14 cellular contexts compared by ENCODE assay signal in the genomic region with DNA sequence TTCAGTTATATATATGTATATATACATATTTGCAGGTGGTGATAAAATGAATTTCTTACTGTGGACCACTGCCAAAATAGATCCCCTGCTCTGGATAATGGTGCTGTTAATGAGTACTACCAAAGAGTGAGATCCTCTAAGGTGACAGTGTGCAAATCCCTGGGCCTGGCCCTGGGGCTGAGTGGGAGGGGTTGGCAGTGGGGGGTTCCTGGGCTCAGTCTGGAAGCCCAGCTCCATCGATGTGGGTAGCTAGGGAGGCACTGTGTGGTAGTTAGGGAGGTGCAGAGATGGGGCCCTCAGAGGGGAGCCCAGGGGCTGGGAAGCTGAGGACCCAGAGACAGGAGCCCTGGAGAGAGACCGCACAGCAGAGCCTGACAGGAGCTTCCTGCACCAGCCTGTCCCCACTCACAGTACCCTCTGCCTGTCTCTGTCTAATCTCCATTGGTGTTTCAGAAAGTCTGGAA. TPM values are rescaled to one million over a fixed set of nuclear protein-coding genes. Genes with fewer than 3 reads are reported as not detected.
DNase-seq lines count a peak whose midpoint lies in the region; ATAC-seq and TF ChIP-seq lines count a peak whose summit lies in the region.
"Had no signal": no experiment of that assay in that cellular context is flagged by ENCODE, and none has a peak within 500 bp of the region (broad histone marks: within the 10 kb centered on the region; RNA-seq: fewer than 3 reads in every experiment).

No MANE protein-coding gene starts in this region.

- DNase-seq in NCI-H1417 (lab: John Stamatoyannopoulos, UW): peak in 2 of 3 experiments; percentile 83 to 94
- DNase-seq in NCI-H1417 treated with DMSO at 0.1 percent for 48 hours (lab: John Stamatoyannopoulos, UW): no peak
- no peak for DNase-seq in HCT116 (ENCODE audit: low read depth, low spot score)
- peak in 1 of 2 donors; percentile 17 for DNase-seq in foreskin keratinocyte
- DNase-seq in omental fat pad (ENCODE audit: low spot score): no peak
- no peak for DNase-seq in tibial nerve (ENCODE audit: low spot score in 2 of 2)
- no peak for DNase-seq in activated CD8-positive, alpha-beta T cell treated with anti-CD3 and anti-CD28 coated beads, Interleukin-2, amount 10 ng/mL, durations not matched to agents 7 days and 5 days
- DNase-seq: activated CD4-positive, CD25-positive, alpha-beta regulatory T cell had no signal

- ATAC-seq in HCT116 (peak; percentile 51), foreskin keratinocyte (peak; percentile 20), omental fat pad (ENCODE audit: low FRiP score) (peak; percentile 63), HG02678 (IDR thresholded peaks at IDR 0.05; ENCODE audit: unreplicated experiment) (no peak)
- no peak for ATAC-seq in activated CD8-positive, alpha-beta T cell treated with anti-CD3 and anti-CD28 coated beads, Interleukin-2, amount 10 ng/mL, durations not matched to agents 7 days and 5 days

- peak overlapping the region; percentile 8; the same call in 1 of the 2 replicates for H3K9ac ChIP-seq in HCT116 (ENCODE audit: low read length)

- intact Hi-C loops in HCT116 (cut with micrococcal nuclease): no loop called here

- H3K4me1 ChIP-seq in HCT116 (ENCODE audit: control insufficient read depth in 1 of 2, insufficient read depth in 2 of 2, low read length in 2 of 2) (peaks cover 46 to 51% of the 10 kb centered on the region in 2 experiments), foreskin keratinocyte (no peaks in the 10 kb centered on the region), tibial nerve (no peaks in the 10 kb centered on the region)

- no peaks in the 10 kb centered on the region for H3K36me3 Mint-ChIP-seq in activated CD8-positive, alpha-beta T cell treated with anti-CD3 and anti-CD28 coated beads, Interleukin-2, amount 10 ng/mL, durations not matched to agents 7 days and 5 days (ENCODE audit: low read depth)

- no peak for TF ChIP-seq CTCF in HCT116 (IDR thresholded peaks at IDR 0.05 in 2 of 3, conservative IDR thresholded peaks at IDR 0.05 in 1 of 3; ENCODE audit: borderline replicate concordance in 1 of 3, insufficient read depth in 1 of 3, low read depth in 2 of 3, low read length in 2 of 3)
- TF ChIP-seq CTCF in foreskin keratinocyte (conservative IDR thresholded peaks at IDR 0.05): no peak
- TF ChIP-seq CTCF in omental fat pad (IDR thresholded peaks at IDR 0.05): no peak
- TF ChIP-seq CTCF in tibial nerve (IDR thresholded peaks at IDR 0.05): no peak

- TF ChIP-seq RAD21 in HCT116 (IDR thresholded peaks at IDR 0.05; ENCODE audit: low read depth): no peak

- no peak overlapping the region for H2AFZ ChIP-seq in HCT116 (ENCODE audit: low read depth, low read length, poor library complexity, severe bottlenecking)

- TF ChIP-seq EP300 in tibial nerve (IDR thresholded peaks at IDR 0.05): no peak

- H3K9me2 ChIP-seq in HCT116 (ENCODE audit: insufficient read depth): no peaks in the 10 kb centered on the region

- peak overlapping the region; percentile 20 for H3K4me2 ChIP-seq in HCT116 (ENCODE audit: low read length)

- POLR2A ChIA-PET in HCT116 (lab: Charles Lee): interaction anchor here (0.6 to 18.0 kb wide), 9 partner anchors 10 to 110 kb away, joined by 3 to 379 read pairs (median 15); a partner anchor contains a TSS
- POLR2A ChIA-PET in activated CD8-positive, alpha-beta T cell treated with anti-CD3 and anti-CD28 coated beads, Interleukin-2, amount 10 ng/mL, durations not matched to agents 7 days and 5 days (lab: Charles Lee): no interaction called here

- H3K36me3 ChIP-seq in HCT116 (ENCODE audit: control insufficient read depth in 1 of 2, insufficient read depth in 2 of 2, low read length in 2 of 2) (peaks cover 15 to 25% of the 10 kb centered on the region in 2 experiments), tibial nerve (no peaks in the 10 kb centered on the region)

- peak overlapping the region; percentile 67 for H3K27ac ChIP-seq in HCT116 (ENCODE audit: low read depth, low read length)
- H3K27ac ChIP-seq in foreskin keratinocyte: no peak overlapping the region
- H3K27ac ChIP-seq in tibial nerve: peak overlapping the region in 1 of 4 donors; percentile 34

- 47 to 49% methylated on average over 2 of the region's 2 CpGs for WGBS in tibial nerve, 2 donors

- no TSS peak for BruUV-seq in HCT116 (replicated peaks; lab: Mats Ljungman, UMichigan)

- no peak for TF ChIP-seq POLR2A in HCT116 (IDR thresholded peaks at IDR 0.05; ENCODE audit: borderline replicate concordance, extremely low read depth, insufficient read depth, insufficient read length)
- no peak for TF ChIP-seq POLR2A in tibial nerve (IDR thresholded peaks at IDR 0.05)

- H3K27me3 Mint-ChIP-seq in activated CD8-positive, alpha-beta T cell treated with anti-CD3 and anti-CD28 coated beads, Interleukin-2, amount 10 ng/mL, durations not matched to agents 7 days and 5 days (ENCODE audit: low read depth): no peaks in the 10 kb centered on the region

- H4K20me1 ChIP-seq in HCT116 (ENCODE audit: insufficient read depth): peaks cover 5% of the 10 kb centered on the region; the same call in 1 of the 2 replicates

- CTCF ChIA-PET in HCT116 (lab: Charles Lee): interaction anchor here (0.7 to 5.3 kb wide), 5 partner anchors 10 to 84 kb away, joined by 3 to 29 read pairs (median 12); a partner anchor contains a TSS
- CTCF ChIA-PET in activated CD8-positive, alpha-beta T cell treated with anti-CD3 and anti-CD28 coated beads, Interleukin-2, amount 10 ng/mL, durations not matched to agents 7 days and 5 days (lab: Charles Lee): interaction anchor here (3.1 to 7.3 kb wide), 3 partner anchors 11 to 84 kb away, joined by 17 to 60 read pairs (median 22); no protein-coding TSS in a partner anchor

- RAD21 ChIA-PET in HCT116 (lab: Charles Lee; ENCODE audit: low non-redundant PET in 1 of 2, low total read pairs in 2 of 2, uncharacterized antibody in 2 of 2, unreplicated experiment in 2 of 2): interaction anchor here (0.9 to 2.8 kb wide), 4 partner anchors 11 to 85 kb away, joined by 3 to 9 read pairs (median 5); no protein-coding TSS in a partner anchor

- H3K9me3 Mint-ChIP-seq in activated CD8-positive, alpha-beta T cell treated with anti-CD3 and anti-CD28 coated beads, Interleukin-2, amount 10 ng/mL, durations not matched to agents 7 days and 5 days (ENCODE audit: insufficient read depth): no peaks in the 10 kb centered on the region

- H3K4me3 Mint-ChIP-seq in activated CD8-positive, alpha-beta T cell treated with anti-CD3 and anti-CD28 coated beads, Interleukin-2, amount 10 ng/mL, durations not matched to agents 7 days and 5 days: no peak overlapping the region

- H3K79me2 ChIP-seq in HCT116 (ENCODE audit: insufficient read depth, low read length): peaks cover 19% of the 10 kb centered on the region

- no peak overlapping the region for H3K27ac Mint-ChIP-seq in activated CD8-positive, alpha-beta T cell treated with anti-CD3 and anti-CD28 coated beads, Interleukin-2, amount 10 ng/mL, durations not matched to agents 7 days and 5 days

- H3K27me3 ChIP-seq in HCT116 (ENCODE audit: insufficient read depth, low read length) (no peaks in the 10 kb centered on the region), foreskin keratinocyte (no peaks in the 10 kb centered on the region), tibial nerve (no peaks in the 10 kb centered on the region)

- H3K4me1 Mint-ChIP-seq in activated CD8-positive, alpha-beta T cell treated with anti-CD3 and anti-CD28 coated beads, Interleukin-2, amount 10 ng/mL, durations not matched to agents 7 days and 5 days (ENCODE audit: low read depth): no peaks in the 10 kb centered on the region

- H3K9me3 ChIP-seq in HCT116 (ENCODE audit: control insufficient read depth in 1 of 2, insufficient read depth in 1 of 2, low read depth in 1 of 2, low read length in 2 of 2): no peaks in the 10 kb centered on the region
- H3K9me3 ChIP-seq in tibial nerve: no peaks in the 10 kb centered on the region

- H3K4me3 ChIP-seq in HCT116 (replicated peaks in 1 of 2; ENCODE audit: low read depth in 1 of 2, low read length in 2 of 2): no peak overlapping the region
- H3K4me3 ChIP-seq in tibial nerve: no peak overlapping the region
- H3K4me3 ChIP-seq: coronary artery had no signal

TF ChIP-seq in HCT116, 20 proteins besides CTCF, POLR2A, EP300 and RAD21 (continues in another document):
- TF ChIP-seq, protein P1, sequence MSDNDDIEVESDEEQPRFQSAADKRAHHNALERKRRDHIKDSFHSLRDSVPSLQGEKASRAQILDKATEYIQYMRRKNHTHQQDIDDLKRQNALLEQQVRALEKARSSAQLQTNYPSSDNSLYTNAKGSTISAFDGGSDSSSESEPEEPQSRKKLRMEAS (IDR thresholded peaks at IDR 0.05): 0 out of 2 replicates have a peak, but pooled peaks have one; percentile 11
- TF ChIP-seq, protein P2, sequence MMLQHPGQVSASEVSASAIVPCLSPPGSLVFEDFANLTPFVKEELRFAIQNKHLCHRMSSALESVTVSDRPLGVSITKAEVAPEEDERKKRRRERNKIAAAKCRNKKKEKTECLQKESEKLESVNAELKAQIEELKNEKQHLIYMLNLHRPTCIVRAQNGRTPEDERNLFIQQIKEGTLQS (IDR thresholded peaks at IDR 0.05): no peak

RNA-seq across cellular contexts. Expression of a gene that starts 9.1 kb away (rescaled TPM):
- total RNA-seq in HCT116 (2021; ENCODE audit: unreplicated experiment) (1,655 TPM), foreskin keratinocyte (445 and 504 TPM in 2 replicates), omental fat pad (1,000 to 10,000 TPM in 1 of 4 donors, 100 to 1,000 TPM in 2, 10 to 100 TPM in 1; 92.8 to 1,088 (median 251) TPM), tibial nerve (10 to 100 TPM in 2 of 4 donors, 1 to 10 TPM in 1, under 1 TPM in 1; 0.20 to 19.7 (median 10.2) TPM)
- polyA plus RNA-seq in HCT116 (2012): 1,805 and 2,066 TPM in 2 replicates
- polyA plus RNA-seq in foreskin keratinocyte: 626 and 720 TPM in 2 replicates
- not detected for total RNA-seq in activated CD8-positive, alpha-beta T cell treated with anti-CD3 and anti-CD28 coated beads, Interleukin-2, amount 10 ng/mL, durations not matched to agents 7 days and 5 days
- total RNA-seq: LHCN-M2 had no signal

RNA-seq across cellular contexts. Expression of a gene that starts 47.0 kb away (rescaled TPM):
- not detected for total RNA-seq in HCT116 (2021; ENCODE audit: unreplicated experiment)
- 0.06 TPM in 1 of 2 replicates, not detected in the other for polyA plus RNA-seq in HCT116 (2012)
- 0.32 and 0.58 TPM in 2 replicates for total RNA-seq in foreskin keratinocyte
- 0.10 and 0.17 TPM in 2 replicates for polyA plus RNA-seq in foreskin keratinocyte
- total RNA-seq in omental fat pad: 1 to 10 TPM in 1 of 4 donors, not detected in 3; 1.9 TPM
- 10 to 100 TPM in 1 of 4 donors, not detected in 3; 10.8 TPM for total RNA-seq in tibial nerve
- not detected for total RNA-seq in activated CD8-positive, alpha-beta T cell treated with anti-CD3 and anti-CD28 coated beads, Interleukin-2, amount 10 ng/mL, durations not matched to agents 7 days and 5 days
- total RNA-seq: LHCN-M2, mucosa of gallbladder, NCI-H460, subcutaneous adipose tissue had no signal

RNA-seq across cellular contexts. Expression of a gene that starts 53.2 kb away (rescaled TPM):
- 1,229 TPM for total RNA-seq in HCT116 (2021; ENCODE audit: unreplicated experiment)
- 1,596 and 1,648 TPM in 2 replicates for polyA plus RNA-seq in HCT116 (2012)
- total RNA-seq in foreskin keratinocyte: 500 and 580 TPM in 2 replicates
- 561 and 630 TPM in 2 replicates for polyA plus RNA-seq in foreskin keratinocyte
- total RNA-seq in omental fat pad: 1,000 to 10,000 TPM in 1 of 4 donors, 100 to 1,000 TPM in 2, 10 to 100 TPM in 1; 12.1 to 2,005 (median 376) TPM
- 1 to 10 TPM in 3 of 4 donors, under 1 TPM in 1; 0.78 to 8.1 (median 3.5) TPM for total RNA-seq in tibial nerve
- under 1 TPM; 0.44 to 0.95 TPM for total RNA-seq in activated CD8-positive, alpha-beta T cell treated with anti-CD3 and anti-CD28 coated beads, Interleukin-2, amount 10 ng/mL, durations not matched to agents 7 days and 5 days

Comparison
In these comparisons a context has a peak if more than half of its experiments do, and no peak if none do; other contexts are left out.
1. DNase-seq: peak in NCI-H1417 (2 of 3); none in NCI-H1417 treated with DMSO at 0.1 percent for 48 hours (single experiment), HCT116 (single experiment), omental fat pad (single experiment), tibial nerve (0 of 2) and activated CD8-positive, alpha-beta T cell treated with anti-CD3 and anti-CD28 coated beads, Interleukin-2, amount 10 ng/mL, durations not matched to agents 7 days and 5 days (single experiment).
2. ATAC-seq: peak in HCT116 (single experiment), foreskin keratinocyte (single experiment) and omental fat pad (single experiment); none in HG02678 (single experiment) and activated CD8-positive, alpha-beta T cell treated with anti-CD3 and anti-CD28 coated beads, Interleukin-2, amount 10 ng/mL, durations not matched to agents 7 days and 5 days (single experiment).
3. RNA of a gene that starts 9.1 kb away (total RNA-seq): 1,655 TPM in HCT116 (single experiment), 445 to 504 TPM in foreskin keratinocyte and 92.8 to 1,088 TPM in omental fat pad; 0.20 to 19.7 TPM in tibial nerve and not detected in activated CD8-positive, alpha-beta T cell treated with anti-CD3 and anti-CD28 coated beads, Interleukin-2, amount 10 ng/mL, durations not matched to agents 7 days and 5 days; every median in the first group is over 4 times any median in the second.